Comparison of ENCODE assay signal across 14 cellular contexts in genomic region chr11:86040919-86041318, GRCh38. TPM values are rescaled to one million over a fixed set of nuclear protein-coding genes. Genes with fewer than 3 reads are reported as not detected.
DNase-seq lines count a peak whose midpoint lies in the region; ATAC-seq, FAIRE-seq and TF ChIP-seq lines count a peak whose summit lies in the region.
"Had no signal": no experiment of that assay in that cellular context is flagged by ENCODE, and none has a peak within 500 bp of the region (broad histone marks: within the 10 kb centered on the region; RNA-seq: fewer than 3 reads in every experiment).

No MANE protein-coding gene starts in this region.

- H3K4me3 ChIP-seq in hepatocyte, result no peak overlapping the region
- H3K4me3 ChIP-seq in naive thymus-derived CD4-positive, alpha-beta T cell (ENCODE audit: low read length), result no peak overlapping the region
- H3K4me3 ChIP-seq: colonic mucosa, HAP-1, prostate gland had no signal

- no peak for TF ChIP-seq CTCF in hepatocyte (IDR thresholded peaks at IDR 0.05; ENCODE audit: poor library complexity)

- no peaks in the 10 kb centered on the region for H3K9me2 ChIP-seq in hepatocyte (replicated peaks; ENCODE audit: insufficient read depth)

- FAIRE-seq in H54 (lab: Jason Lieb, UNC), result no peak

- no peaks in the 10 kb centered on the region for H3K9me3 ChIP-seq in hepatocyte (ENCODE audit: low read depth)
- no peaks in the 10 kb centered on the region for H3K9me3 ChIP-seq in naive thymus-derived CD4-positive, alpha-beta T cell (ENCODE audit: control insufficient read depth in 2 of 3, low read length in 3 of 3)
- H3K9me3 ChIP-seq: colonic mucosa, HAP-1, prostate gland, suprapubic skin had no signal

- peak overlapping the region; percentile 50 for H3K4me2 ChIP-seq in hepatocyte

- no peaks in the 10 kb centered on the region for H3K9me3 Mint-ChIP-seq in T-cell
- H3K9me3 Mint-ChIP-seq in stimulated activated effector memory CD8-positive, alpha-beta T cell treated with anti-CD3 and anti-CD28 coated beads, Interleukin-12 subunit alpha, Interleukin-12 subunit beta, amount 100 ng/mL, for 72 hours, result no peaks in the 10 kb centered on the region
- H3K9me3 Mint-ChIP-seq in activated naive CD4-positive, alpha-beta T cell treated with anti-CD3 and anti-CD28 coated beads for 36 hours, result no peaks in the 10 kb centered on the region
- no peaks in the 10 kb centered on the region for H3K9me3 Mint-ChIP-seq in naive thymus-derived CD4-positive, alpha-beta T cell

- no peaks in the 10 kb centered on the region for H3K27me3 Mint-ChIP-seq in T-cell
- no peaks in the 10 kb centered on the region for H3K27me3 Mint-ChIP-seq in activated naive CD4-positive, alpha-beta T cell treated with anti-CD3 and anti-CD28 coated beads for 36 hours (ENCODE audit: low read depth)
- no peaks in the 10 kb centered on the region for H3K27me3 Mint-ChIP-seq in naive thymus-derived CD4-positive, alpha-beta T cell

- H3K27ac ChIP-seq in hepatocyte, result no peak overlapping the region
- no peak overlapping the region for H3K27ac ChIP-seq in naive thymus-derived CD4-positive, alpha-beta T cell (ENCODE audit: low read depth, low read length)
- H3K27ac ChIP-seq: colonic mucosa, suprapubic skin had no signal

- H3K36me3 Mint-ChIP-seq in T-cell, result peaks cover 5% of the 10 kb centered on the region
- peaks cover 69% of the 10 kb centered on the region for H3K36me3 Mint-ChIP-seq in stimulated activated effector memory CD8-positive, alpha-beta T cell treated with anti-CD3 and anti-CD28 coated beads, Interleukin-12 subunit alpha, Interleukin-12 subunit beta, amount 100 ng/mL, for 72 hours
- no peaks in the 10 kb centered on the region for H3K36me3 Mint-ChIP-seq in activated naive CD4-positive, alpha-beta T cell treated with anti-CD3 and anti-CD28 coated beads for 36 hours (ENCODE audit: low read depth)
- peaks cover 0 to 6% (median 3%) of the 10 kb centered on the region in 5 donors for H3K36me3 Mint-ChIP-seq in naive thymus-derived CD4-positive, alpha-beta T cell

- no peak for TF ChIP-seq POLR2A in H54 (IDR thresholded peaks at IDR 0.05; ENCODE audit: low read depth, low read length)

- intact Hi-C loops in activated naive CD4-positive, alpha-beta T cell treated with anti-CD3 and anti-CD28 coated beads for 36 hours (cut with micrococcal nuclease), result loop anchor here (5.0 kb wide), 2 partner anchors 376 to 444 kb away; no protein-coding TSS in a partner anchor
- intact Hi-C loops in naive thymus-derived CD4-positive, alpha-beta T cell (cut with micrococcal nuclease), result loop anchor here (5.0 kb wide), 3 partner anchors 76 to 349 kb away; no protein-coding TSS in a partner anchor

- peaks cover 95% of the 10 kb centered on the region for H3K79me2 ChIP-seq in hepatocyte

- peak overlapping the region; percentile 31 to 55 for H3K27ac Mint-ChIP-seq in T-cell
- H3K27ac Mint-ChIP-seq in stimulated activated effector memory CD8-positive, alpha-beta T cell treated with anti-CD3 and anti-CD28 coated beads, Interleukin-12 subunit alpha, Interleukin-12 subunit beta, amount 100 ng/mL, for 72 hours, result no peak overlapping the region
- H3K27ac Mint-ChIP-seq in activated naive CD4-positive, alpha-beta T cell treated with anti-CD3 and anti-CD28 coated beads for 36 hours, result no peak overlapping the region
- peak overlapping the region in 4 of 9 donors; percentile 15 to 68 (median 23) for H3K27ac Mint-ChIP-seq in naive thymus-derived CD4-positive, alpha-beta T cell

- H3K4me1 Mint-ChIP-seq in T-cell, result peaks cover 61 to 66% (median 64%) of the 10 kb centered on the region in 3 donors
- peaks cover 64% of the 10 kb centered on the region for H3K4me1 Mint-ChIP-seq in stimulated activated effector memory CD8-positive, alpha-beta T cell treated with anti-CD3 and anti-CD28 coated beads, Interleukin-12 subunit alpha, Interleukin-12 subunit beta, amount 100 ng/mL, for 72 hours
- peaks cover 66% of the 10 kb centered on the region for H3K4me1 Mint-ChIP-seq in activated naive CD4-positive, alpha-beta T cell treated with anti-CD3 and anti-CD28 coated beads for 36 hours (ENCODE audit: low read depth)
- H3K4me1 Mint-ChIP-seq in naive thymus-derived CD4-positive, alpha-beta T cell, result peaks cover 38 to 71% (median 63%) of the 10 kb centered on the region in 7 donors

- no peaks in the 10 kb centered on the region for H3K27me3 ChIP-seq in hepatocyte
- no peaks in the 10 kb centered on the region for H3K27me3 ChIP-seq in naive thymus-derived CD4-positive, alpha-beta T cell (ENCODE audit: control insufficient read depth in 2 of 2, insufficient read depth in 2 of 2, low read length in 2 of 2)
- H3K27me3 ChIP-seq: colonic mucosa, suprapubic skin had no signal

- no peak for ATAC-seq in T-cell (replicated peaks in 1 of 4)
- no peak for ATAC-seq in stimulated activated effector memory CD8-positive, alpha-beta T cell treated with anti-CD3 and anti-CD28 coated beads, Interleukin-12 subunit alpha, Interleukin-12 subunit beta, amount 100 ng/mL, for 72 hours
- no peak for ATAC-seq in naive thymus-derived CD4-positive, alpha-beta T cell
- ATAC-seq: activated naive CD4-positive, alpha-beta T cell treated with anti-CD3 and anti-CD28 coated beads, Interleukin-2, amount 50 U/mL, for 72 hours had no signal

- H3K36me3 ChIP-seq in hepatocyte (replicated peaks; ENCODE audit: insufficient read depth, low read depth), result no peaks in the 10 kb centered on the region
- no peaks in the 10 kb centered on the region for H3K36me3 ChIP-seq in naive thymus-derived CD4-positive, alpha-beta T cell (ENCODE audit: control insufficient read depth in 2 of 3, insufficient read depth in 3 of 3, low read length in 3 of 3)
- H3K36me3 ChIP-seq: colonic mucosa, HAP-1, prostate gland, suprapubic skin had no signal

- CTCF ChIA-PET in T-cell (lab: Charles Lee), result interaction anchor here (0.5 to 4.8 kb wide), 21 partner anchors 10 to 252 kb away, joined by 3 to 117 read pairs (median 5); partner anchors contain the start of gene PICALM (in 2 of the 2)
- CTCF ChIA-PET in activated naive CD4-positive, alpha-beta T cell treated with anti-CD3 and anti-CD28 coated beads for 36 hours (lab: Charles Lee), result interaction anchor here (0.6 to 5.3 kb wide), 9 partner anchors 10 to 1285 kb away, joined by 3 to 50 read pairs (median 13); partner anchors contain the start of gene PICALM
- CTCF ChIA-PET in naive thymus-derived CD4-positive, alpha-beta T cell (lab: Charles Lee), result interaction anchor here (0.8 to 4.5 kb wide), 8 partner anchors 10 to 251 kb away, joined by 3 to 94 read pairs (median 4); no protein-coding TSS in a partner anchor

- peaks cover 84% of the 10 kb centered on the region for H4K20me1 ChIP-seq in hepatocyte (ENCODE audit: insufficient read depth, poor library complexity, severe bottlenecking)

- POLR2A ChIA-PET in T-cell (lab: Charles Lee), result interaction anchor here in 1 of 2 donors (0.6 kb wide), 2 partner anchors 17 to 189 kb away, joined by 3 to 4 read pairs; no protein-coding TSS in a partner anchor
- POLR2A ChIA-PET in naive thymus-derived CD4-positive, alpha-beta T cell (lab: Charles Lee), result interaction anchor here (0.7 to 2.4 kb wide), 2 partner anchors 27 to 159 kb away, joined by 3 to 16 read pairs; partner anchors contain the start of gene PICALM

- peaks cover 7% of the 10 kb centered on the region for H3K4me1 ChIP-seq in hepatocyte (ENCODE audit: insufficient read depth)
- peaks cover 11 to 50% of the 10 kb centered on the region in 2 donors for H3K4me1 ChIP-seq in naive thymus-derived CD4-positive, alpha-beta T cell (ENCODE audit: control insufficient read depth in 2 of 2, insufficient read depth in 2 of 2, low read length in 2 of 2)
- H3K4me1 ChIP-seq: prostate gland had no signal

- H3K4me3 Mint-ChIP-seq in T-cell, result no peak overlapping the region
- H3K4me3 Mint-ChIP-seq in stimulated activated effector memory CD8-positive, alpha-beta T cell treated with anti-CD3 and anti-CD28 coated beads, Interleukin-12 subunit alpha, Interleukin-12 subunit beta, amount 100 ng/mL, for 72 hours, result peak overlapping the region; percentile 60
- no peak overlapping the region for H3K4me3 Mint-ChIP-seq in activated naive CD4-positive, alpha-beta T cell treated with anti-CD3 and anti-CD28 coated beads for 36 hours
- H3K4me3 Mint-ChIP-seq in naive thymus-derived CD4-positive, alpha-beta T cell, result no peak overlapping the region

- H2AFZ ChIP-seq in hepatocyte, result no peak overlapping the region

- DNase-seq in NCI-H2171 treated with DMSO at 0.1 percent for 48 hours (lab: John Stamatoyannopoulos, UW), result peak; percentile 62
- no peak for DNase-seq in NCI-H2171 (lab: John Stamatoyannopoulos, UW)
- no peak for DNase-seq in T-cell
- DNase-seq in hepatocyte (ENCODE audit: low spot score), result no peak
- DNase-seq in stimulated activated effector memory CD8-positive, alpha-beta T cell treated with anti-CD3 and anti-CD28 coated beads, Interleukin-12 subunit alpha, Interleukin-12 subunit beta, amount 100 ng/mL, for 72 hours (ENCODE audit: low spot score in 2 of 2), result no peak
- DNase-seq in H54 (ENCODE audit: insufficient read length, low spot score), result no peak
- DNase-seq in activated naive CD4-positive, alpha-beta T cell treated with anti-CD3 and anti-CD28 coated beads for 36 hours, result no peak
- DNase-seq in naive thymus-derived CD4-positive, alpha-beta T cell, result no peak
- DNase-seq: activated CD4-positive, alpha-beta T cell treated with anti-CD3 and anti-CD28 coated beads for 48 hours; colonic mucosa had no signal

RNA-seq across cellular contexts. Expression of gene PICALM, which starts 28.0 kb away (rescaled TPM):
- total RNA-seq in T-cell, result 100 to 1,000 TPM in 4 of 5 donors, 10 to 100 TPM in 1; 97.7 to 121 (median 105) TPM
- total RNA-seq in hepatocyte, result 197 and 248 TPM in 2 replicates
- 46.4 and 47.7 TPM in 2 replicates for polyA plus RNA-seq in hepatocyte
- 10 to 100 TPM; 38.6 to 42.3 TPM for total RNA-seq in activated naive CD4-positive, alpha-beta T cell treated with anti-CD3 and anti-CD28 coated beads for 36 hours
- total RNA-seq in naive thymus-derived CD4-positive, alpha-beta T cell, result 100 to 1,000 TPM in 4 of 5 experiments, 10 to 100 TPM in 1; 96.7 to 230 (median 102) TPM
- polyA plus RNA-seq in naive thymus-derived CD4-positive, alpha-beta T cell, result 10 to 100 TPM; 14.6 to 16.1 TPM

Comparison
In these comparisons a context has a peak if more than half of its experiments do, and no peak if none do; other contexts are left out.
1. H3K27ac Mint-ChIP-seq: peak in T-cell (2 of 2); none in stimulated activated effector memory CD8-positive, alpha-beta T cell treated with anti-CD3 and anti-CD28 coated beads, Interleukin-12 subunit alpha, Interleukin-12 subunit beta, amount 100 ng/mL, for 72 hours (single experiment) and activated naive CD4-positive, alpha-beta T cell treated with anti-CD3 and anti-CD28 coated beads for 36 hours (single experiment).